ENCODE assay signal across 8 cellular contexts in the genomic region with DNA sequence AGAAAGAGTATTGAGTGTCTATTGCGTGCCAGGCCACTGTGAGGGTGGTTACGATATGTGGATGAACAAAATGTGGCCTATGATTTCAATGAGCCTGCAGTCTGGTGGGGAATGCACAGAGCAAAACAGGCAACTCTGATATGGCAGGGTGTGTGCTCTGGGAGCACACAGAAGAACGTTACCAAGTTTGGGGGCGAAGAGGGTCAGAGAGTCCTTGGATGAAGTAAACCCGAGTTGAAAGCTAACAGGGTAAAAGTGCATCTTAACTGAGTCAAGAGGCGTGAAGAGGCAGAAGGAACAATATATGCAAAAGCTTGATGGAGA. TPM values are rescaled to one million over a fixed set of nuclear protein-coding genes. Genes with fewer than 3 reads are reported as not detected.
A peak's percentile ranks its signal among the peaks of the same experiment; 100 is the strongest.
DNase-seq lines count a peak whose midpoint lies in the region; ATAC-seq, FAIRE-seq and TF ChIP-seq lines count a peak whose summit lies in the region.

No MANE protein-coding gene starts in this region.

- H3K4ac ChIP-seq in H9 (ENCODE audit: low read depth, low read length) = no peak overlapping the region

- no peak overlapping the region for H4K91ac ChIP-seq in H9 (ENCODE audit: insufficient read length, low read depth, low read length)

- peak overlapping the region; percentile 74 for H4K5ac ChIP-seq in H9 (ENCODE audit: insufficient read length, low read depth, low read length)

- ATAC-seq in left cardiac atrium (peak; percentile 2 to 6), HG03196 (IDR thresholded peaks at IDR 0.05; ENCODE audit: unreplicated experiment) (no peak)

- no peak overlapping the region for H4K8ac ChIP-seq in H9 (replicated peaks; ENCODE audit: insufficient read length, low read depth, low read length)

- H3K27ac ChIP-seq in H9 (ENCODE audit: insufficient read length, low read depth, low read length) = peak overlapping the region; percentile 47
- H3K27ac ChIP-seq in VCaP = peak overlapping the region; percentile 87
- peak overlapping the region; percentile 96 for H3K27ac ChIP-seq in small intestine (ENCODE audit: low read depth in 1 of 2, low read length in 1 of 2)

- H3K27me3 ChIP-seq in H9 (ENCODE audit: insufficient read depth, low read length) (no peaks in the 10 kb centered on the region), small intestine (ENCODE audit: control insufficient read depth in 2 of 2, insufficient read depth in 2 of 2, low read length in 2 of 2) (no peaks in the 10 kb centered on the region)

- no peak overlapping the region for H2BK20ac ChIP-seq in H9 (ENCODE audit: low read depth, low read length, poor library complexity, severe bottlenecking)

- H3K36me3 ChIP-seq in small intestine (ENCODE audit: control insufficient read depth in 2 of 2, insufficient read depth in 2 of 2, low read length in 2 of 2) = no peaks in the 10 kb centered on the region

- H2BK12ac ChIP-seq in H9 (ENCODE audit: insufficient read length, low read depth, low read length) = no peak overlapping the region

- no peaks in the 10 kb centered on the region for H3K9me3 Mint-ChIP-seq in H9

- no peak overlapping the region for H3T11ph ChIP-seq in H9 (ENCODE audit: low read length)

- no peaks in the 10 kb centered on the region for H4K20me1 ChIP-seq in H9 (ENCODE audit: control insufficient read depth, insufficient read depth, insufficient read length)

- H2BK120ac ChIP-seq in H9 (ENCODE audit: low read depth, low read length, poor library complexity, severe bottlenecking) = no peak overlapping the region

- DNase-seq in H9 (no peak), left cardiac atrium (no peak), small intestine (no peak), NCI-H526 treated with DMSO at 0.1 percent for 48 hours (lab: John Stamatoyannopoulos, UW) (no peak), cerebellar nuclear complex (lab: John Stamatoyannopoulos, UW) (no peak), NCI-H1417 (lab: John Stamatoyannopoulos, UW) (no peak)

- H3K23me2 ChIP-seq in H9 (ENCODE audit: insufficient read length, low read depth, low read length, poor library complexity, severe bottlenecking) = peaks cover 9% of the 10 kb centered on the region

- H3K4me1 Mint-ChIP-seq in H9 = peaks cover 5 to 10% of the 10 kb centered on the region in 2 experiments

- H3K4me3 Mint-ChIP-seq in H9 = peak overlapping the region; percentile 91 to 92

- H3K4me2 ChIP-seq in H9 (ENCODE audit: insufficient read depth, insufficient read length, low read length) = peak overlapping the region; percentile 86

- no CpG with 5 or more reads among the region's 6 CpGs for WGBS in H9 (ENCODE audit: extremely low coverage, insufficient read length, low lambda C conversion rate)
- 6 to 39% (median 27%) methylated on average over 6 of the region's 6 CpGs for WGBS in small intestine, 3 donors

- peak overlapping the region; percentile 94; the same call in 1 of the 2 replicates for H3K14ac ChIP-seq in H9 (ENCODE audit: insufficient read depth, low read length)

- H3K4me1 ChIP-seq in H9 (ENCODE audit: insufficient read depth, low read length) (no peaks in the 10 kb centered on the region; the same call in 1 of the 2 replicates), small intestine (ENCODE audit: control insufficient read depth in 2 of 2, insufficient read depth in 1 of 2, low read depth in 1 of 2, low read length in 1 of 2) (peaks cover 0 to 2% of the 10 kb centered on the region in 2 donors)

- H2AFZ ChIP-seq in H9 (ENCODE audit: low read length) = no peak overlapping the region

- TF ChIP-seq CTCF in H9 (conservative IDR thresholded peaks at IDR 0.05) (no peak), VCaP (conservative IDR thresholded peaks at IDR 0.05) (no peak)

- H3K9me3 ChIP-seq in H9 (ENCODE audit: control insufficient read depth, low read depth, low read length) (no peaks in the 10 kb centered on the region), small intestine (ENCODE audit: control insufficient read depth, low read depth) (no peaks in the 10 kb centered on the region)

- H2AK5ac ChIP-seq in H9 (ENCODE audit: insufficient read length, low read length) = no peak overlapping the region

- peak overlapping the region in 1 of 2 donors; percentile 66 for H3K4me3 ChIP-seq in small intestine (ENCODE audit: low read depth in 1 of 2, low read length in 2 of 2)

- H3K9ac ChIP-seq in H9 (ENCODE audit: extremely low read depth, insufficient read length, low read length) = peak overlapping the region; percentile 78

- H3K23ac ChIP-seq in H9 (ENCODE audit: insufficient read length, low read depth, low read length) = no peak overlapping the region

- H3K56ac ChIP-seq in H9 (ENCODE audit: insufficient read length, low read depth, low read length) = no peak overlapping the region

- peak overlapping the region; percentile 96 for H3K18ac ChIP-seq in H9 (ENCODE audit: insufficient read length, low read depth, low read length)

- H3K79me2 ChIP-seq in H9 (ENCODE audit: insufficient read depth, low read length) = no peaks in the 10 kb centered on the region

- H3K27me3 Mint-ChIP-seq in H9 (ENCODE audit: low read depth) = no peaks in the 10 kb centered on the region

- H2BK15ac ChIP-seq in H9 (ENCODE audit: low read depth, low read length) = no peak overlapping the region

- intact Hi-C loops in left cardiac atrium (cut with DNase I) = loop anchor here (2.0 to 10.0 kb wide), 4 partner anchors 53 to 103 kb away; a partner anchor contains a TSS

- no peaks in the 10 kb centered on the region for H3K36me3 Mint-ChIP-seq in H9 (ENCODE audit: insufficient read depth in 1 of 3, low read depth in 3 of 3)

- FAIRE-seq in small intestine (lab: Jason Lieb, UNC) = no peak

- H3K27ac Mint-ChIP-seq in H9 = peak overlapping the region; percentile 99 to 100 (median 100)

- H2BK5ac ChIP-seq in H9 (ENCODE audit: insufficient read length, low read length) = no peak overlapping the region

- H3K79me1 ChIP-seq in H9 (ENCODE audit: insufficient read depth, low read depth, low read length, poor library complexity, severe bottlenecking) = no peaks in the 10 kb centered on the region

RNA-seq across cellular contexts. Expression of a gene that starts 0.3 kb away (rescaled TPM):
- total RNA-seq in H9 (2021) (21.6 and 23.4 TPM in 2 replicates), left cardiac atrium (10 to 100 TPM; 17.1 to 22.2 TPM)
- 10 to 100 TPM; 21.2 to 27.7 (median 27.3) TPM for polyA plus RNA-seq in small intestine

RNA-seq across cellular contexts. Expression of a gene that starts 0.6 kb away (rescaled TPM):
- 2.8 and 3.2 TPM in 2 replicates for total RNA-seq in H9 (2021)
- 1 to 10 TPM; 1.0 to 1.2 TPM for total RNA-seq in left cardiac atrium
- polyA plus RNA-seq in small intestine = 1 to 10 TPM in 2 of 3 donors, under 1 TPM in 1; 0.67 to 1.7 (median 1.6) TPM

RNA-seq across cellular contexts. Expression of a gene that starts 8.2 kb away (rescaled TPM):
- total RNA-seq in H9 (2021) (25.5 and 26.0 TPM in 2 replicates), left cardiac atrium (100 to 1,000 TPM in 1 of 2 donors, 10 to 100 TPM in 1; 31.5 to 116 TPM)
- 10 to 100 TPM; 15.7 to 17.6 (median 17.0) TPM for polyA plus RNA-seq in small intestine

RNA-seq across cellular contexts. Expression of a gene that starts 32.0 kb away (rescaled TPM):
- total RNA-seq in H9 (2021) (1.1 TPM in 1 of 2 replicates, not detected in the other), left cardiac atrium (1,000 to 10,000 TPM; 4,044 to 4,265 TPM)
- 100 to 1,000 TPM in 1 of 3 donors, 10 to 100 TPM in 2; 15.4 to 260 (median 74.6) TPM for polyA plus RNA-seq in small intestine

RNA-seq across cellular contexts. Expression of a gene that starts 32.9 kb away (rescaled TPM):
- total RNA-seq in H9 (2021) (0.22 TPM in 1 of 2 replicates, not detected in the other), left cardiac atrium (10 to 100 TPM; 37.3 to 49.6 TPM)
- polyA plus RNA-seq in small intestine = 1 to 10 TPM in 2 of 3 donors, not detected in 1; 3.0 to 4.3 TPM
